Comparison of ENCODE assay signal across 21 cellular contexts in genomic region chr12:24425601-24425970, GRCh38.
DNase-seq lines count a peak whose midpoint lies in the region; ATAC-seq and TF ChIP-seq lines count a peak whose summit lies in the region.
"Had no signal": no experiment of that assay in that cellular context is flagged by ENCODE, and none has a peak within 500 bp of the region (broad histone marks: within the 10 kb centered on the region; RNA-seq: fewer than 3 reads in every experiment).

No MANE protein-coding gene starts in this region.

- no peak overlapping the region for H3K27ac ChIP-seq in foreskin keratinocyte
- H3K27ac ChIP-seq in thoracic aorta = peak overlapping the region; percentile 58 to 60
- H3K27ac ChIP-seq in upper lobe of right lung = no peak overlapping the region
- H3K27ac ChIP-seq: GM23248, neural progenitor cell, right atrium auricular region, stomach had no signal

- TF ChIP-seq CTCF in foreskin keratinocyte (conservative IDR thresholded peaks at IDR 0.05) (no peak), thoracic aorta (IDR thresholded peaks at IDR 0.05) (no peak), upper lobe of right lung (IDR thresholded peaks at IDR 0.05) (no peak)

- H3K9me3 ChIP-seq in thoracic aorta = no peaks in the 10 kb centered on the region
- H3K9me3 ChIP-seq in upper lobe of right lung = no peaks in the 10 kb centered on the region
- H3K9me3 ChIP-seq: stomach had no signal

- no peaks in the 10 kb centered on the region for H3K36me3 Mint-ChIP-seq in activated naive CD8-positive, alpha-beta T cell treated with anti-CD3 and anti-CD28 coated beads, Interleukin-2, amount 50 U/mL, for 24 hours (ENCODE audit: low read depth)
- H3K36me3 Mint-ChIP-seq in activated naive CD8-positive, alpha-beta T cell treated with anti-CD3 and anti-CD28 coated beads for 36 hours = no peaks in the 10 kb centered on the region
- H3K36me3 Mint-ChIP-seq: T-cell had no signal

- peaks cover 14% of the 10 kb centered on the region for H3K4me1 Mint-ChIP-seq in activated naive CD8-positive, alpha-beta T cell treated with anti-CD3 and anti-CD28 coated beads, Interleukin-2, amount 50 U/mL, for 24 hours
- H3K4me1 Mint-ChIP-seq in activated naive CD8-positive, alpha-beta T cell treated with anti-CD3 and anti-CD28 coated beads for 36 hours = peaks cover 10% of the 10 kb centered on the region
- H3K4me1 Mint-ChIP-seq: T-cell had no signal

- DNase-seq in activated naive CD8-positive, alpha-beta T cell treated with anti-CD3 and anti-CD28 coated beads, Interleukin-2, amount 50 U/mL, for 24 hours = no peak
- no peak for DNase-seq in activated naive CD8-positive, alpha-beta T cell treated with anti-CD3 and anti-CD28 coated beads for 36 hours
- peak; percentile 78 for DNase-seq in amniotic epithelial cell (ENCODE audit: low read depth)
- DNase-seq in foreskin keratinocyte = peak in 1 of 2 donors; percentile 22
- DNase-seq in thoracic aorta (ENCODE audit: low spot score) = no peak
- no peak for DNase-seq in upper lobe of right lung
- DNase-seq: ACHN; activated CD4-positive, alpha-beta T cell treated with anti-CD3 and anti-CD28 coated beads, Interleukin-2, amount 50 U/mL, for 48 hours; CD4-positive, alpha-beta T cell; GM23248; midbrain; NCI-H1048; NCI-H510A; stomach; T-cell had no signal

- H3K27ac Mint-ChIP-seq in activated naive CD8-positive, alpha-beta T cell treated with anti-CD3 and anti-CD28 coated beads, Interleukin-2, amount 50 U/mL, for 24 hours = peak overlapping the region; percentile 43
- no peak overlapping the region for H3K27ac Mint-ChIP-seq in activated naive CD8-positive, alpha-beta T cell treated with anti-CD3 and anti-CD28 coated beads for 36 hours
- H3K27ac Mint-ChIP-seq: CD4-positive, alpha-beta T cell; T-cell had no signal

- H3K9me3 Mint-ChIP-seq in activated naive CD8-positive, alpha-beta T cell treated with anti-CD3 and anti-CD28 coated beads, Interleukin-2, amount 50 U/mL, for 24 hours = peaks cover 3% of the 10 kb centered on the region
- H3K9me3 Mint-ChIP-seq in activated naive CD8-positive, alpha-beta T cell treated with anti-CD3 and anti-CD28 coated beads for 36 hours = no peaks in the 10 kb centered on the region
- H3K9me3 Mint-ChIP-seq: CD4-positive, alpha-beta T cell; T-cell had no signal

- intact Hi-C loops in upper lobe of right lung (cut with DNase I) = no loop called here

- no peaks in the 10 kb centered on the region for H3K4me1 ChIP-seq in foreskin keratinocyte
- H3K4me1 ChIP-seq in thoracic aorta (ENCODE audit: control insufficient read depth in 1 of 2, low read depth in 2 of 2) = peaks cover 5 to 15% of the 10 kb centered on the region in 2 donors
- H3K4me1 ChIP-seq in upper lobe of right lung = no peaks in the 10 kb centered on the region
- H3K4me1 ChIP-seq: right atrium auricular region, stomach had no signal

- H3K27me3 Mint-ChIP-seq in activated naive CD8-positive, alpha-beta T cell treated with anti-CD3 and anti-CD28 coated beads, Interleukin-2, amount 50 U/mL, for 24 hours = peaks cover 5% of the 10 kb centered on the region
- H3K27me3 Mint-ChIP-seq in activated naive CD8-positive, alpha-beta T cell treated with anti-CD3 and anti-CD28 coated beads for 36 hours = peaks cover 13% of the 10 kb centered on the region
- H3K27me3 Mint-ChIP-seq: CD4-positive, alpha-beta T cell; T-cell had no signal

- H3K4me3 ChIP-seq in thoracic aorta = no peak overlapping the region
- no peak overlapping the region for H3K4me3 ChIP-seq in upper lobe of right lung
- H3K4me3 ChIP-seq: GM23248, K562, neural progenitor cell, right atrium auricular region, stomach had no signal

- ATAC-seq in activated naive CD8-positive, alpha-beta T cell treated with anti-CD3 and anti-CD28 coated beads, Interleukin-2, amount 50 U/mL, for 24 hours = no peak
- ATAC-seq in foreskin keratinocyte (peak; percentile 49), thoracic aorta (ENCODE audit: insufficient number of reproducible peaks, low FRiP score, low read depth) (peak; percentile 54), HG02763 (IDR thresholded peaks at IDR 0.05; ENCODE audit: unreplicated experiment) (no peak), upper lobe of right lung (no peak), GM21786 (IDR thresholded peaks at IDR 0.05; ENCODE audit: unreplicated experiment) (no peak)
- ATAC-seq: K562, Right ventricle myocardium inferior, T-cell had no signal

- H3K27me3 ChIP-seq in foreskin keratinocyte = no peaks in the 10 kb centered on the region
- no peaks in the 10 kb centered on the region for H3K27me3 ChIP-seq in thoracic aorta (replicated peaks; ENCODE audit: insufficient read depth)
- H3K27me3 ChIP-seq in upper lobe of right lung = no peaks in the 10 kb centered on the region
- H3K27me3 ChIP-seq: neural progenitor cell, right atrium auricular region, stomach had no signal

- no peak overlapping the region for H3K4me3 Mint-ChIP-seq in activated naive CD8-positive, alpha-beta T cell treated with anti-CD3 and anti-CD28 coated beads, Interleukin-2, amount 50 U/mL, for 24 hours
- no peak overlapping the region for H3K4me3 Mint-ChIP-seq in activated naive CD8-positive, alpha-beta T cell treated with anti-CD3 and anti-CD28 coated beads for 36 hours
- H3K4me3 Mint-ChIP-seq: CD4-positive, alpha-beta T cell; neural progenitor cell; T-cell had no signal

- H3K36me3 ChIP-seq in thoracic aorta (no peaks in the 10 kb centered on the region), upper lobe of right lung (no peaks in the 10 kb centered on the region)
- H3K36me3 ChIP-seq: neural progenitor cell, right atrium auricular region, stomach had no signal

Comparison
In these comparisons a context has a peak if more than half of its experiments do, and no peak if none do; other contexts are left out.
1. ATAC-seq: peak in foreskin keratinocyte (single experiment) and thoracic aorta (single experiment); none in activated naive CD8-positive, alpha-beta T cell treated with anti-CD3 and anti-CD28 coated beads, Interleukin-2, amount 50 U/mL, for 24 hours (single experiment), HG02763 (single experiment), upper lobe of right lung (single experiment) and GM21786 (single experiment).
2. H3K27ac ChIP-seq: peak in thoracic aorta (2 of 2); none in foreskin keratinocyte (single experiment) and upper lobe of right lung (single experiment).